Comparison of ENCODE assay signal across 15 cellular contexts in genomic region chr2:160694221-160694620, GRCh38.
"Had no signal": no experiment of that assay in that cellular context is flagged by ENCODE, and none has a peak within 500 bp of the region (broad histone marks: within the 10 kb centered on the region; RNA-seq: fewer than 3 reads in every experiment).

No MANE protein-coding gene starts in this region.

- H3K4me2 ChIP-seq: neural progenitor cell, smooth muscle cell had no signal

- DNase-seq: activated CD4-positive, alpha-beta memory T cell treated with anti-CD3 and anti-CD28 coated beads, Interleukin-2, amount 10 ng/mL, durations not matched to agents 7 days and 5 days; activated effector memory CD4-positive, alpha-beta T cell treated with anti-CD3 and anti-CD28 coated beads, Interleukin-2, amount 50 U/mL, for 16 hours; cerebellar nuclear complex; cortex of kidney; foreskin fibroblast; kidney; naive thymus-derived CD4-positive, alpha-beta T cell; retina; sigmoid colon; testis; upper lobe of left lung had no signal

- H3K36me3 ChIP-seq: neural progenitor cell, sigmoid colon, upper lobe of left lung had no signal

- H3K4me3 ChIP-seq: lung, neural progenitor cell, sigmoid colon, smooth muscle cell, testis, upper lobe of left lung had no signal

- H3K4me1 ChIP-seq: neural progenitor cell, testis, upper lobe of left lung had no signal

- ATAC-seq: naive thymus-derived CD4-positive, alpha-beta T cell; stimulated activated memory B cell treated with anti-CD40 and anti-IgM and Interleukin-4, amounts not matched to agents 10 μg/mL and 1 μg/mL and 100 μg/mL, for 72 hours had no signal

- H3K27ac ChIP-seq: neural progenitor cell, testis, upper lobe of left lung had no signal

- H3K9ac ChIP-seq: neural progenitor cell had no signal

- H3K27me3 ChIP-seq: neural progenitor cell, sigmoid colon, testis, upper lobe of left lung had no signal

- H2AFZ ChIP-seq: neural progenitor cell had no signal

- H3K9me3 ChIP-seq: sigmoid colon, testis, upper lobe of left lung had no signal
